Comparison of ENCODE assay signal across 1 cellular context in the genomic region with DNA sequence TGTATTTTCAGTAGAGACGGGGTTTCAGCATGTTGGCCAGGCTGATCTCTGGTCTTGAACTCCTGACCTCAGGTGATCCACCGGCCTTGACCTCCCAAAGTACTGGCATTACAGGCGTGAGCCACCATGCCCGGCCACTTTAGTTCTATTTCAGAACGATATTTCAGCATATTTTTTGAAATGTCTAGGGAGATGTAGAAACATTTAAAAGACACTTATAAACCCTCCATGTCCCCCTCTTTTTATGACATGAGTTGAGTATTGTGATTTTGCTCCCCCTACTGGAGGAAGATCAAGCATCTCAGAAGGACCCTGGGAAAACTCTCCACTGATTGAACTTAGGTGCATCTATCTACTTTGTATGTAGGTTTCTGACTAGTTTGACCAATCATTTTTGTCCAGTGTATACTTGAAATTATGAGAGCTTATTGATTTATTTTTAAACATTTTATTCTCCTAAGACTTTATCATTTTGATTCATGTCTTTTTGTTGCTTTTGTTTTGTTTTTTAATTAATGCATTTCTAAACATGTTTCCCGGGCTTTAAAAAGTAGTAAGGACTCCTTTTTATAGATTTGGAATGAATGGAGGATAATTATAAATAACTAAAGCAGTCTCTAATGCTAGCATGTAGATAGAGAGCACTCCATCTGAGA.
A peak's percentile ranks its signal among the peaks of the same experiment; 100 is the strongest.
TF ChIP-seq lines count a peak whose summit lies in the region.

No MANE protein-coding gene starts in this region.

TF ChIP-seq in K562, 482 proteins besides CTCF, POLR2A, EP300 and RAD21 (continued from another document):
- TF ChIP-seq ZNF134 (CRISPR knock-in tag; conservative IDR thresholded peaks at IDR 0.05) (no peak), LCOR (CRISPR knock-in tag; IDR thresholded peaks at IDR 0.05) (no peak), ZNF143 (CRISPR knock-in tag; IDR thresholded peaks at IDR 0.05) (no peak), ZNF253 (CRISPR knock-in tag; conservative IDR thresholded peaks at IDR 0.05) (no peak), PCBP1 (IDR thresholded peaks at IDR 0.05; ENCODE audit: low read depth, low read length, poor library complexity, severe bottlenecking) (no peak), KLF16 (IDR thresholded peaks at IDR 0.05) (0 out of 2 replicates have a peak, but pooled peaks have one; percentile 11), ZNF445 (CRISPR knock-in tag; IDR thresholded peaks at IDR 0.05; ENCODE audit: low read depth) (no peak), KAT7 (CRISPR knock-in tag; IDR thresholded peaks at IDR 0.05; ENCODE audit: borderline replicate concordance) (no peak), ZNF77 (CRISPR knock-in tag; IDR thresholded peaks at IDR 0.05) (no peak), NBN (IDR thresholded peaks at IDR 0.05; ENCODE audit: low read depth) (no peak), MCM7 (IDR thresholded peaks at IDR 0.05) (no peak), PTTG1 (tag; IDR thresholded peaks at IDR 0.05; ENCODE audit: low read depth) (no peak), DNMT1 (IDR thresholded peaks at IDR 0.05) (no peak), ETS2 (tag; IDR thresholded peaks at IDR 0.05; ENCODE audit: borderline replicate concordance, poor library complexity, severe bottlenecking) (no peak), ADNP (tag; IDR thresholded peaks at IDR 0.05) (peak; percentile 34; the same call in 1 of the 2 replicates), SMARCA4 (IDR thresholded peaks at IDR 0.05) (0 out of 2 replicates have a peak, but pooled peaks have one; percentile 27), MCM3 (IDR thresholded peaks at IDR 0.05) (no peak), HDGF (IDR thresholded peaks at IDR 0.05) (no peak), SIN3B (IDR thresholded peaks at IDR 0.05; ENCODE audit: low read depth) (no peak), HNRNPLL (IDR thresholded peaks at IDR 0.05; ENCODE audit: low read depth, low read length, poor library complexity, severe bottlenecking) (no peak), SMC3 (conservative IDR thresholded peaks at IDR 0.05; ENCODE audit: insufficient read depth, low read depth, low read length) (no peak; the same call in 1 of the 2 replicates), MTA3 (IDR thresholded peaks at IDR 0.05; ENCODE audit: borderline replicate concordance) (no peak), STAT5B (CRISPR knock-in tag; IDR thresholded peaks at IDR 0.05) (no peak), CREBBP (IDR thresholded peaks at IDR 0.05; ENCODE audit: low read depth, low read length) (no peak), CREM (IDR thresholded peaks at IDR 0.05; ENCODE audit: low read depth) (no peak), XRCC4 (IDR thresholded peaks at IDR 0.05; ENCODE audit: extremely low read depth, insufficient read depth, insufficient read length) (no peak), ETV6 (IDR thresholded peaks at IDR 0.05; ENCODE audit: borderline replicate concordance in 1 of 2, low read depth in 2 of 2, low read length in 1 of 2) (no peak), ETV6 (CRISPR knock-in tag; IDR thresholded peaks at IDR 0.05; ENCODE audit: borderline replicate concordance) (no peak), MTA1 (IDR thresholded peaks at IDR 0.05; ENCODE audit: borderline replicate concordance) (no peak), ZNF766 (CRISPR knock-in tag; conservative IDR thresholded peaks at IDR 0.05) (no peak), BDP1 (IDR thresholded peaks at IDR 0.05; ENCODE audit: insufficient read depth, insufficient read length) (no peak), MEF2D (tag; conservative IDR thresholded peaks at IDR 0.05; ENCODE audit: low read depth) (no peak), NR2C1 (IDR thresholded peaks at IDR 0.05) (peak; percentile 12; the same call in 1 of the 2 replicates), NR2C1 (tag; IDR thresholded peaks at IDR 0.05) (peak; percentile 31; the same call in 1 of the 2 replicates), GABPB1 (CRISPR knock-in tag; IDR thresholded peaks at IDR 0.05) (no peak), SMAD4 (CRISPR knock-in tag; conservative IDR thresholded peaks at IDR 0.05) (no peak), SP2 (IDR thresholded peaks at IDR 0.05; ENCODE audit: extremely low read depth, low read depth, low read length, poor library complexity, severe bottlenecking) (no peak), ELF4 (CRISPR knock-in tag; IDR thresholded peaks at IDR 0.05) (no peak), ZNF274 (IDR thresholded peaks at IDR 0.05; ENCODE audit: borderline replicate concordance, low read depth, low read length) (no peak)
- TF ChIP-seq, protein P1, sequence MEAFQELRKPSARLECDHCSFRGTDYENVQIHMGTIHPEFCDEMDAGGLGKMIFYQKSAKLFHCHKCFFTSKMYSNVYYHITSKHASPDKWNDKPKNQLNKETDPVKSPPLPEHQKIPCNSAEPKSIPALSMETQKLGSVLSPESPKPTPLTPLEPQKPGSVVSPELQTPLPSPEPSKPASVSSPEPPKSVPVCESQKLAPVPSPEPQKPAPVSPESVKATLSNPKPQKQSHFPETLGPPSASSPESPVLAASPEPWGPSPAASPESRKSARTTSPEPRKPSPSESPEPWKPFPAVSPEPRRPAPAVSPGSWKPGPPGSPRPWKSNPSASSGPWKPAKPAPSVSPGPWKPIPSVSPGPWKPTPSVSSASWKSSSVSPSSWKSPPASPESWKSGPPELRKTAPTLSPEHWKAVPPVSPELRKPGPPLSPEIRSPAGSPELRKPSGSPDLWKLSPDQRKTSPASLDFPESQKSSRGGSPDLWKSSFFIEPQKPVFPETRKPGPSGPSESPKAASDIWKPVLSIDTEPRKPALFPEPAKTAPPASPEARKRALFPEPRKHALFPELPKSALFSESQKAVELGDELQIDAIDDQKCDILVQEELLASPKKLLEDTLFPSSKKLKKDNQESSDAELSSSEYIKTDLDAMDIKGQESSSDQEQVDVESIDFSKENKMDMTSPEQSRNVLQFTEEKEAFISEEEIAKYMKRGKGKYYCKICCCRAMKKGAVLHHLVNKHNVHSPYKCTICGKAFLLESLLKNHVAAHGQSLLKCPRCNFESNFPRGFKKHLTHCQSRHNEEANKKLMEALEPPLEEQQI (IDR thresholded peaks at IDR 0.05) = 0 out of 2 replicates have a peak, but pooled peaks have one; percentile 43
- TF ChIP-seq, protein P2, sequence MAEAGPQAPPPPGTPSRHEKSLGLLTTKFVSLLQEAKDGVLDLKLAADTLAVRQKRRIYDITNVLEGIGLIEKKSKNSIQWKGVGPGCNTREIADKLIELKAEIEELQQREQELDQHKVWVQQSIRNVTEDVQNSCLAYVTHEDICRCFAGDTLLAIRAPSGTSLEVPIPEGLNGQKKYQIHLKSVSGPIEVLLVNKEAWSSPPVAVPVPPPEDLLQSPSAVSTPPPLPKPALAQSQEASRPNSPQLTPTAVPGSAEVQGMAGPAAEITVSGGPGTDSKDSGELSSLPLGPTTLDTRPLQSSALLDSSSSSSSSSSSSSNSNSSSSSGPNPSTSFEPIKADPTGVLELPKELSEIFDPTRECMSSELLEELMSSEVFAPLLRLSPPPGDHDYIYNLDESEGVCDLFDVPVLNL (CRISPR knock-in tag; IDR thresholded peaks at IDR 0.05; ENCODE audit: low read depth) = no peak
- TF ChIP-seq, protein P3, sequence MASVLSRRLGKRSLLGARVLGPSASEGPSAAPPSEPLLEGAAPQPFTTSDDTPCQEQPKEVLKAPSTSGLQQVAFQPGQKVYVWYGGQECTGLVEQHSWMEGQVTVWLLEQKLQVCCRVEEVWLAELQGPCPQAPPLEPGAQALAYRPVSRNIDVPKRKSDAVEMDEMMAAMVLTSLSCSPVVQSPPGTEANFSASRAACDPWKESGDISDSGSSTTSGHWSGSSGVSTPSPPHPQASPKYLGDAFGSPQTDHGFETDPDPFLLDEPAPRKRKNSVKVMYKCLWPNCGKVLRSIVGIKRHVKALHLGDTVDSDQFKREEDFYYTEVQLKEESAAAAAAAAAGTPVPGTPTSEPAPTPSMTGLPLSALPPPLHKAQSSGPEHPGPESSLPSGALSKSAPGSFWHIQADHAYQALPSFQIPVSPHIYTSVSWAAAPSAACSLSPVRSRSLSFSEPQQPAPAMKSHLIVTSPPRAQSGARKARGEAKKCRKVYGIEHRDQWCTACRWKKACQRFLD (CRISPR knock-in tag; IDR thresholded peaks at IDR 0.05) = no peak
- TF ChIP-seq, protein P4, sequence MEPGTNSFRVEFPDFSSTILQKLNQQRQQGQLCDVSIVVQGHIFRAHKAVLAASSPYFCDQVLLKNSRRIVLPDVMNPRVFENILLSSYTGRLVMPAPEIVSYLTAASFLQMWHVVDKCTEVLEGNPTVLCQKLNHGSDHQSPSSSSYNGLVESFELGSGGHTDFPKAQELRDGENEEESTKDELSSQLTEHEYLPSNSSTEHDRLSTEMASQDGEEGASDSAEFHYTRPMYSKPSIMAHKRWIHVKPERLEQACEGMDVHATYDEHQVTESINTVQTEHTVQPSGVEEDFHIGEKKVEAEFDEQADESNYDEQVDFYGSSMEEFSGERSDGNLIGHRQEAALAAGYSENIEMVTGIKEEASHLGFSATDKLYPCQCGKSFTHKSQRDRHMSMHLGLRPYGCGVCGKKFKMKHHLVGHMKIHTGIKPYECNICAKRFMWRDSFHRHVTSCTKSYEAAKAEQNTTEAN (CRISPR knock-in tag; IDR thresholded peaks at IDR 0.05) = no peak
- TF ChIP-seq, protein P5, sequence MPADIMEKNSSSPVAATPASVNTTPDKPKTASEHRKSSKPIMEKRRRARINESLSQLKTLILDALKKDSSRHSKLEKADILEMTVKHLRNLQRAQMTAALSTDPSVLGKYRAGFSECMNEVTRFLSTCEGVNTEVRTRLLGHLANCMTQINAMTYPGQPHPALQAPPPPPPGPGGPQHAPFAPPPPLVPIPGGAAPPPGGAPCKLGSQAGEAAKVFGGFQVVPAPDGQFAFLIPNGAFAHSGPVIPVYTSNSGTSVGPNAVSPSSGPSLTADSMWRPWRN (IDR thresholded peaks at IDR 0.05; ENCODE audit: low read depth) = no peak
- TF ChIP-seq, protein P6, sequence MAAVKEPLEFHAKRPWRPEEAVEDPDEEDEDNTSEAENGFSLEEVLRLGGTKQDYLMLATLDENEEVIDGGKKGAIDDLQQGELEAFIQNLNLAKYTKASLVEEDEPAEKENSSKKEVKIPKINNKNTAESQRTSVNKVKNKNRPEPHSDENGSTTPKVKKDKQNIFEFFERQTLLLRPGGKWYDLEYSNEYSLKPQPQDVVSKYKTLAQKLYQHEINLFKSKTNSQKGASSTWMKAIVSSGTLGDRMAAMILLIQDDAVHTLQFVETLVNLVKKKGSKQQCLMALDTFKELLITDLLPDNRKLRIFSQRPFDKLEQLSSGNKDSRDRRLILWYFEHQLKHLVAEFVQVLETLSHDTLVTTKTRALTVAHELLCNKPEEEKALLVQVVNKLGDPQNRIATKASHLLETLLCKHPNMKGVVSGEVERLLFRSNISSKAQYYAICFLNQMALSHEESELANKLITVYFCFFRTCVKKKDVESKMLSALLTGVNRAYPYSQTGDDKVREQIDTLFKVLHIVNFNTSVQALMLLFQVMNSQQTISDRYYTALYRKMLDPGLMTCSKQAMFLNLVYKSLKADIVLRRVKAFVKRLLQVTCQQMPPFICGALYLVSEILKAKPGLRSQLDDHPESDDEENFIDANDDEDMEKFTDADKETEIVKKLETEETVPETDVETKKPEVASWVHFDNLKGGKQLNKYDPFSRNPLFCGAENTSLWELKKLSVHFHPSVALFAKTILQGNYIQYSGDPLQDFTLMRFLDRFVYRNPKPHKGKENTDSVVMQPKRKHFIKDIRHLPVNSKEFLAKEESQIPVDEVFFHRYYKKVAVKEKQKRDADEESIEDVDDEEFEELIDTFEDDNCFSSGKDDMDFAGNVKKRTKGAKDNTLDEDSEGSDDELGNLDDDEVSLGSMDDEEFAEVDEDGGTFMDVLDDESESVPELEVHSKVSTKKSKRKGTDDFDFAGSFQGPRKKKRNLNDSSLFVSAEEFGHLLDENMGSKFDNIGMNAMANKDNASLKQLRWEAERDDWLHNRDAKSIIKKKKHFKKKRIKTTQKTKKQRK (IDR thresholded peaks at IDR 0.05; ENCODE audit: borderline replicate concordance, low read depth, low read length) = no peak
- TF ChIP-seq, protein P7, sequence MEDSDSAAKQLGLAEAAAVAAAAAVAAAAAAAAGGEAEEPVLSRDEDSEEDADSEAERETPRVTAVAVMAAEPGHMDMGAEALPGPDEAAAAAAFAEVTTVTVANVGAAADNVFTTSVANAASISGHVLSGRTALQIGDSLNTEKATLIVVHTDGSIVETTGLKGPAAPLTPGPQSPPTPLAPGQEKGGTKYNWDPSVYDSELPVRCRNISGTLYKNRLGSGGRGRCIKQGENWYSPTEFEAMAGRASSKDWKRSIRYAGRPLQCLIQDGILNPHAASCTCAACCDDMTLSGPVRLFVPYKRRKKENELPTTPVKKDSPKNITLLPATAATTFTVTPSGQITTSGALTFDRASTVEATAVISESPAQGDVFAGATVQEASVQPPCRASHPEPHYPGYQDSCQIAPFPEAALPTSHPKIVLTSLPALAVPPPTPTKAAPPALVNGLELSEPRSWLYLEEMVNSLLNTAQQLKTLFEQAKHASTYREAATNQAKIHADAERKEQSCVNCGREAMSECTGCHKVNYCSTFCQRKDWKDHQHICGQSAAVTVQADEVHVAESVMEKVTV (CRISPR knock-in tag; IDR thresholded peaks at IDR 0.05) = peak; percentile 18; the same call in 1 of the 2 replicates
- TF ChIP-seq, protein P8, sequence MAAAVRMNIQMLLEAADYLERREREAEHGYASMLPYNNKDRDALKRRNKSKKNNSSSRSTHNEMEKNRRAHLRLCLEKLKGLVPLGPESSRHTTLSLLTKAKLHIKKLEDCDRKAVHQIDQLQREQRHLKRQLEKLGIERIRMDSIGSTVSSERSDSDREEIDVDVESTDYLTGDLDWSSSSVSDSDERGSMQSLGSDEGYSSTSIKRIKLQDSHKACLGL (CRISPR knock-in tag; IDR thresholded peaks at IDR 0.05; ENCODE audit: borderline replicate concordance, poor library complexity, severe bottlenecking) = no peak
- TF ChIP-seq, protein P9, sequence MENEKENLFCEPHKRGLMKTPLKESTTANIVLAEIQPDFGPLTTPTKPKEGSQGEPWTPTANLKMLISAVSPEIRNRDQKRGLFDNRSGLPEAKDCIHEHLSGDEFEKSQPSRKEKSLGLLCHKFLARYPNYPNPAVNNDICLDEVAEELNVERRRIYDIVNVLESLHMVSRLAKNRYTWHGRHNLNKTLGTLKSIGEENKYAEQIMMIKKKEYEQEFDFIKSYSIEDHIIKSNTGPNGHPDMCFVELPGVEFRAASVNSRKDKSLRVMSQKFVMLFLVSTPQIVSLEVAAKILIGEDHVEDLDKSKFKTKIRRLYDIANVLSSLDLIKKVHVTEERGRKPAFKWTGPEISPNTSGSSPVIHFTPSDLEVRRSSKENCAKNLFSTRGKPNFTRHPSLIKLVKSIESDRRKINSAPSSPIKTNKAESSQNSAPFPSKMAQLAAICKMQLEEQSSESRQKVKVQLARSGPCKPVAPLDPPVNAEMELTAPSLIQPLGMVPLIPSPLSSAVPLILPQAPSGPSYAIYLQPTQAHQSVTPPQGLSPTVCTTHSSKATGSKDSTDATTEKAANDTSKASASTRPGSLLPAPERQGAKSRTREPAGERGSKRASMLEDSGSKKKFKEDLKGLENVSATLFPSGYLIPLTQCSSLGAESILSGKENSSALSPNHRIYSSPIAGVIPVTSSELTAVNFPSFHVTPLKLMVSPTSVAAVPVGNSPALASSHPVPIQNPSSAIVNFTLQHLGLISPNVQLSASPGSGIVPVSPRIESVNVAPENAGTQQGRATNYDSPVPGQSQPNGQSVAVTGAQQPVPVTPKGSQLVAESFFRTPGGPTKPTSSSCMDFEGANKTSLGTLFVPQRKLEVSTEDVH (IDR thresholded peaks at IDR 0.05; ENCODE audit: low read depth, partially characterized antibody) = no peak
